ENCODE assay signal across 21 cellular contexts in the genomic region with DNA sequence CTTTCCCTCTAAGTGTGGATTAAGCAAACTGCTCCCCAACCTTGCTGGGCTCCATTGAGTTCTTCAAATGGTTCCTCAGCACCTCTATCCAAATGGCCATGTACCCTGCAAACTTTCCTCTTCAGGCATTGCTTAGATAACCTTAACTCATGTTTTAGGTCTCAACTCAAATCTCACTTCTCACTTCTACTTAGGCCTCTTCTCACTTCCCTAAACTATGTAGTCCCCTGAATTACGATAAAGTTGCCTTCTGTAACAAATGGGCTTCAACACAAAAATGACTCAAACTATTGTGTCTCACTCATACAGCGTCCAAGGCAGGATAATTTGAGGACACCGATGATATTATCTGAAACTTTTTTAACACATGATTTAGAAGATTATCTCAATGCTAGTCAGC.
DNase-seq lines count a peak whose midpoint lies in the region; ATAC-seq and TF ChIP-seq lines count a peak whose summit lies in the region.
"Had no signal": no experiment of that assay in that cellular context is flagged by ENCODE, and none has a peak within 500 bp of the region (broad histone marks: within the 10 kb centered on the region; RNA-seq: fewer than 3 reads in every experiment).

No MANE protein-coding gene starts in this region.

- no peaks in the 10 kb centered on the region for H3K27me3 ChIP-seq in OCI-LY3 (ENCODE audit: low read depth, low read length)
- H3K27me3 ChIP-seq: BLaER1, heart left ventricle, left lung, right atrium auricular region had no signal

- peak overlapping the region; percentile 8 for H3K4me3 ChIP-seq in OCI-LY3 (ENCODE audit: low read length)
- H3K4me3 ChIP-seq: BLaER1, heart left ventricle, K562, left lung, right atrium auricular region had no signal

- H3K36me3 ChIP-seq in OCI-LY3 (replicated peaks; ENCODE audit: low read depth, low read length), result peaks cover 5% of the 10 kb centered on the region
- H3K36me3 ChIP-seq: BLaER1, heart left ventricle, left lung, right atrium auricular region had no signal

- H3K27ac ChIP-seq in OCI-LY3 (ENCODE audit: low read length), result peak overlapping the region; percentile 72
- H3K27ac ChIP-seq: BLaER1, heart left ventricle, left lung, right atrium auricular region had no signal

- H3K4me2 ChIP-seq in OCI-LY3 (ENCODE audit: low read length), result peak overlapping the region; percentile 53
- H3K4me2 ChIP-seq: BLaER1 had no signal

- no peaks in the 10 kb centered on the region for H4K20me1 ChIP-seq in OCI-LY3 (ENCODE audit: insufficient read depth, low read length)
- H4K20me1 ChIP-seq: BLaER1 had no signal

- H3K79me2 ChIP-seq in OCI-LY3 (ENCODE audit: low read length), result no peaks in the 10 kb centered on the region

- TF ChIP-seq CTCF in OCI-LY3 (IDR thresholded peaks at IDR 0.05; ENCODE audit: low read depth, low read length), result no peak

- H3K4me1 ChIP-seq in OCI-LY3 (ENCODE audit: low read length), result peaks cover 34% of the 10 kb centered on the region
- H3K4me1 ChIP-seq: BLaER1, heart left ventricle, left lung, right atrium auricular region had no signal

- peaks cover 17% of the 10 kb centered on the region; the same call in 1 of the 2 replicates for H3K9me3 ChIP-seq in OCI-LY3 (ENCODE audit: insufficient read depth, low read length)

- peak overlapping the region; percentile 8; the same call in 1 of the 2 replicates for H3K9ac ChIP-seq in OCI-LY3 (ENCODE audit: low read length)
- H3K9ac ChIP-seq: BLaER1 had no signal

- ATAC-seq in GM18858 (IDR thresholded peaks at IDR 0.05; ENCODE audit: unreplicated experiment) (peak; percentile 86), GM21423 (IDR thresholded peaks at IDR 0.05; ENCODE audit: unreplicated experiment) (peak; percentile 55), HG03039 (IDR thresholded peaks at IDR 0.05; ENCODE audit: unreplicated experiment) (peak; percentile 59)
- ATAC-seq: heart left ventricle; K562; left lung; naive thymus-derived CD8-positive, alpha-beta T cell; stimulated activated effector memory CD8-positive, alpha-beta T cell treated with anti-CD3 and anti-CD28 coated beads, Interleukin-12 subunit alpha, Interleukin-12 subunit beta, amount 100 ng/mL, for 72 hours had no signal

- no peak for DNase-seq in NCI-H146 (lab: John Stamatoyannopoulos, UW)
- DNase-seq in amygdala (lab: John Stamatoyannopoulos, UW), result no peak
- DNase-seq in HCEC 1CT, result no peak
- DNase-seq in stimulated activated CD4-positive, alpha-beta T cell treated with anti-CD3 and anti-CD28 coated beads, Interleukin-1b, Interleukin-23, amount 100 ng/mL, for 48 hours, result no peak
- DNase-seq: activated CD8-positive, alpha-beta memory T cell treated with anti-CD3 and anti-CD28 coated beads for 24 hours; activated naive CD4-positive, alpha-beta T cell treated with anti-CD3 and anti-CD28 coated beads, Interleukin-2, amount 10 ng/mL, durations not matched to agents 7 days and 5 days; heart left ventricle; left lung; naive thymus-derived CD8-positive, alpha-beta T cell; NCI-H187 treated with DMSO at 0.1 percent for 48 hours; NCI-H82; SHP77; stimulated activated CD4-positive, alpha-beta T cell treated with anti-CD3 and anti-CD28 coated beads, Interleukin-2, amount 100 ng/mL, for 48 hours had no signal

- no peak overlapping the region for H2AFZ ChIP-seq in OCI-LY3 (ENCODE audit: low read depth, low read length)
